In the genomic region with DNA sequence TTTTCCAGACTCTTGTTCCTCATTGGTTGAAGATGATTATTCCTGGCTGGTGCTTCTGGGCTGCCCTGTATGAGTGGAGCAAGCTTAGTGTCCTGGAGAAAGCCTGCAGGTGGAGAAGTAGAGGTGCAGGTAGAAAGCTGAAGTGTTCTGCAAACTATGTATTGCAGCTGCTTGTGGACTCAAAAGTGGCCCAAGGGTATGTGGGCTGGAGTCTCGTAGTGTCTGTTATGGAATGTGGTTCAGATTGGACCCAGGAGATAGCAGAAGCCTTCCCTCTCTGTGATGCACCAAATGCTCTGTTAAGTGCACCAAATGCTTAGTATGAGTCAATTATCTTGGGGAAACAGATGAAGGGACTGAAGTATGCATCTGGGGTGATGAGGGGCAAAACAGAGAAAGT, we compare ENCODE assay signal across 23 cellular contexts.
"Had no signal": no experiment of that assay in that cellular context is flagged by ENCODE, and none has a peak within 500 bp of the region (broad histone marks: within the 10 kb centered on the region; RNA-seq: fewer than 3 reads in every experiment).

No MANE protein-coding gene starts in this region.

- H3K9ac ChIP-seq: neural progenitor cell had no signal

- H3K4me3 ChIP-seq: left ventricle myocardium inferior, lung, neural progenitor cell, ovary, prostate gland, skin epidermis, transverse colon, upper lobe of right lung had no signal

- H3K27ac ChIP-seq: neural progenitor cell, ovary, skin epidermis, transverse colon, upper lobe of right lung had no signal

- H3K4me2 ChIP-seq: neural progenitor cell had no signal

- H2AFZ ChIP-seq: neural progenitor cell had no signal

- H3K4me1 ChIP-seq: transverse colon, upper lobe of right lung had no signal

- DNase-seq: hippocampal formation; left ventricle myocardium inferior; mesendoderm; naive B cell; natural killer cell; nephron progenitor cell; ovary; posterior cingulate gyrus; retina; right cardiac atrium; stimulated activated CD4-positive, alpha-beta T cell treated with anti-CD3 and anti-CD28 coated beads, Interleukin-12 subunit alpha, Interleukin-12 subunit beta, amount 100 ng/mL, for 4 hours; stimulated activated CD4-positive, alpha-beta T cell treated with anti-CD3 and anti-CD28 coated beads, Interleukin-15, amount 100 ng/mL, for 24 hours; stimulated activated CD4-positive, alpha-beta T cell treated with anti-CD3 and anti-CD28 coated beads, Interleukin-2, amount 100 ng/mL, for 24 hours; stimulated activated CD4-positive, alpha-beta T cell treated with anti-CD3 and anti-CD28 coated beads, Interleukin-4, amount 100 ng/mL, for 1 hour; stimulated activated naive B cell treated with anti-CD40 and anti-IgM and Interleukin-4, amounts not matched to agents 10 μg/mL and 1 μg/mL and 100 μg/mL, for 72 hours; substantia nigra; transverse colon; upper lobe of right lung had no signal

- H3K27me3 ChIP-seq: neural progenitor cell, ovary, transverse colon, upper lobe of right lung had no signal

- ATAC-seq: natural killer cell; right cardiac atrium; sciatic nerve; stimulated activated naive B cell treated with anti-CD40 and anti-IgM and Interleukin-4, amounts not matched to agents 10 μg/mL and 1 μg/mL and 100 μg/mL, for 72 hours; upper lobe of right lung had no signal

- H3K9me3 ChIP-seq: left ventricle myocardium inferior, ovary, prostate gland, transverse colon, upper lobe of right lung had no signal

- H3K36me3 ChIP-seq: left ventricle myocardium inferior, neural progenitor cell, ovary, prostate gland, transverse colon, upper lobe of right lung had no signal
